ENCODE assay signal across 19 cellular contexts in the genomic region with DNA sequence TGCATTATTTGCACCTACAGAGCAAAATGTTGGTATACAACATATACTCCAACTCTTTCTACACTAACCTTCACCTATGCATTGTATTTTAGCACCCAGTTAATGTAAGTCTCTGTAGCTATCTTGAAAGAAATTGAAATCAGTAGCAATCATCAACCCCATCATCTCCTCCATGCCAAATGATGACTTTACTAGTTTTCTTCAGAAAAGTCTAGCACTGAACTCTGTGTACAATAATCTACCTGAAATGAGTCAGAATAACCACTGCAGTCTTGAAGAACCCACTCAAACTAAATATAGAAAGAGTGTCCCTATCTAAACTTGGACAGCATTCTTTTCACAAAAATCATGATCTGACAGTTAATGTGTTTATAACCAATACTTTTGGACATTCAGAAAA. TPM values are rescaled to one million over a fixed set of nuclear protein-coding genes. Genes with fewer than 3 reads are reported as not detected.
DNase-seq lines count a peak whose midpoint lies in the region; ATAC-seq and TF ChIP-seq lines count a peak whose summit lies in the region.
"Had no signal": no experiment of that assay in that cellular context is flagged by ENCODE, and none has a peak within 500 bp of the region (broad histone marks: within the 10 kb centered on the region; RNA-seq: fewer than 3 reads in every experiment).

No MANE protein-coding gene starts in this region.

- no peak for TF ChIP-seq CTCF in spleen (IDR thresholded peaks at IDR 0.05 in 8 of 11, conservative IDR thresholded peaks at IDR 0.05 in 3 of 11)

- ATAC-seq in activated CD4-positive, CD25-positive, alpha-beta regulatory T cell treated with anti-CD3 and anti-CD28 coated beads, Interleukin-2, amount 50 U/mL, for 24 hours, result peak; percentile 55 to 57
- ATAC-seq in HG02870 (IDR thresholded peaks at IDR 0.05; ENCODE audit: unreplicated experiment), result peak; percentile 51
- peak; percentile 8 for ATAC-seq in activated naive CD8-positive, alpha-beta T cell treated with anti-CD3 and anti-CD28 coated beads, Interleukin-2, amount 50 U/mL, for 24 hours

- no peak overlapping the region for H3K4me3 ChIP-seq in spleen
- H3K4me3 ChIP-seq: transverse colon had no signal

- DNase-seq in activated CD4-positive, CD25-positive, alpha-beta regulatory T cell treated with anti-CD3 and anti-CD28 coated beads, Interleukin-2, amount 50 U/mL, for 72 hours, result no peak
- no peak for DNase-seq in activated naive CD8-positive, alpha-beta T cell treated with anti-CD3 and anti-CD28 coated beads, Interleukin-2, amount 50 U/mL, for 24 hours
- DNase-seq in renal cortical epithelial cell (ENCODE audit: low read depth) (peak; percentile 45), kidney tubule cell (ENCODE audit: low spot score) (no peak), spleen (no peak)
- no peak for DNase-seq in activated CD8-positive, alpha-beta memory T cell treated with anti-CD3 and anti-CD28 coated beads for 24 hours
- DNase-seq: activated CD8-positive, alpha-beta memory T cell treated with anti-CD3 and anti-CD28 coated beads, Interleukin-2, amount 50 U/mL, for 4 hours; CD4-positive, alpha-beta memory T cell; dermis blood vessel endothelial cell; EL; naive B cell; NCI-H1417; NCI-H446; stimulated activated CD4-positive, alpha-beta T cell treated with anti-CD3 and anti-CD28 coated beads, Interleukin-2, amount 100 ng/mL, for 24 hours; stimulated activated CD8-positive, alpha-beta memory T cell treated with anti-CD3 and anti-CD28 coated beads, Interleukin-4, amount 100 ng/mL, for 48 hours; transverse colon had no signal

- no peak for TF ChIP-seq POLR2A in spleen (IDR thresholded peaks at IDR 0.05)

- no peaks in the 10 kb centered on the region for H3K27me3 ChIP-seq in spleen (replicated peaks in 1 of 7)
- H3K27me3 ChIP-seq: transverse colon had no signal

- peaks cover 59% of the 10 kb centered on the region for H3K4me1 Mint-ChIP-seq in activated naive CD8-positive, alpha-beta T cell treated with anti-CD3 and anti-CD28 coated beads, Interleukin-2, amount 50 U/mL, for 24 hours

- no peaks in the 10 kb centered on the region for H3K9me3 Mint-ChIP-seq in activated naive CD8-positive, alpha-beta T cell treated with anti-CD3 and anti-CD28 coated beads, Interleukin-2, amount 50 U/mL, for 24 hours
- H3K9me3 Mint-ChIP-seq: IgD-negative memory B cell, naive B cell had no signal

- no peaks in the 10 kb centered on the region for H3K9me3 ChIP-seq in spleen
- H3K9me3 ChIP-seq: transverse colon had no signal

- no peak overlapping the region for H3K27ac ChIP-seq in spleen
- H3K27ac ChIP-seq: transverse colon had no signal

- intact Hi-C loops in spleen (cut with DNase I; ENCODE audit: low total_unique reads), result no loop called here

- no peak overlapping the region for H3K4me3 Mint-ChIP-seq in activated naive CD8-positive, alpha-beta T cell treated with anti-CD3 and anti-CD28 coated beads, Interleukin-2, amount 50 U/mL, for 24 hours
- H3K4me3 Mint-ChIP-seq: naive B cell had no signal

- H3K4me1 ChIP-seq in spleen, result peaks cover 10 to 53% (median 36%) of the 10 kb centered on the region in 6 donors

- peaks cover 2% of the 10 kb centered on the region for H3K36me3 Mint-ChIP-seq in activated naive CD8-positive, alpha-beta T cell treated with anti-CD3 and anti-CD28 coated beads, Interleukin-2, amount 50 U/mL, for 24 hours (ENCODE audit: low read depth)
- H3K36me3 Mint-ChIP-seq: naive B cell had no signal

- H3K27ac Mint-ChIP-seq in activated naive CD8-positive, alpha-beta T cell treated with anti-CD3 and anti-CD28 coated beads, Interleukin-2, amount 50 U/mL, for 24 hours, result no peak overlapping the region
- H3K27ac Mint-ChIP-seq: IgD-negative memory B cell had no signal

- no peaks in the 10 kb centered on the region for H3K27me3 Mint-ChIP-seq in activated naive CD8-positive, alpha-beta T cell treated with anti-CD3 and anti-CD28 coated beads, Interleukin-2, amount 50 U/mL, for 24 hours
- H3K27me3 Mint-ChIP-seq: CD4-positive, alpha-beta memory T cell; IgD-negative memory B cell; naive B cell had no signal

- peaks cover 0 to 39% (median 5%) of the 10 kb centered on the region in 6 donors for H3K36me3 ChIP-seq in spleen

RNA-seq across cellular contexts. Expression of gene IRS2, which starts 9.8 kb away (rescaled TPM):
- total RNA-seq in renal cortical epithelial cell (6.8 and 22.3 TPM in 2 replicates), spleen (10 to 100 TPM in 6 of 7 donors, 1 to 10 TPM in 1; 8.2 to 31.3 (median 17.5) TPM)
- polyA plus RNA-seq in spleen, result 1 to 10 TPM; 1.4 to 2.5 (median 2.0) TPM
